In the genomic region with DNA sequence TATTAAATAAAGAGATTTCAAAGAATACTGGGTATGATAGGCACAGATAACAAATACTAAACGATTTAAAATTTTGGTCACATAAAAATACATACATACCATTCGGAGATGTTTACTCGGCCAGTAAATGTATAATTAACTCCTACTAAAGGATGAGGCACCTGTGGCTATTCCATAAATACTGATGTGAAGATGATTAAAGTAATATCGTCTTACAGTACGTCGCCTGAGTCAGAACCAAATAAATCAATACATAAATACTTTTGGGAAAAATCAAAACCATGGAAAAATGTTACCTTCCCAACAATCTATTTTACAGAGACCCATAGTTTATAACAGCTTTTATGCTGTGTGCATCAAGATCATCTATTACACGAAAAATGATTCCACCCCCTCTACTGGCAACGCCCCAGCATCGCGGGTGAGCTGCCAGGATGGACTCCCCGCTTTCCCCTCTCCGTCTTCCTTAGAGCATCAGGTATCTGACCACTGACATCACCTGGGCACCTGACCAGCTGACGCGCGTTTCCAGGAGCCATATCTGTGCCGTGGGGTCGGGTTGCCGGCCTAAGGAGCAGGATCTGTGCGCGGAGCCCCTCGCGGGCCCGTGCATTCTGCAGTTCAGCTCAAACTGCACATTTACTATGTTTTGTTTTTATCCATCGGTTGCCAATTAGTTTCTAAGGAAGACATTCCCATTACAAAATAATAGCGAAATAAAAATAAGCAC, we compare ENCODE assay signal across 8 cellular contexts. TPM values are rescaled to one million over a fixed set of nuclear protein-coding genes. Genes with fewer than 3 reads are reported as not detected.
DNase-seq lines count a peak whose midpoint lies in the region; ATAC-seq and TF ChIP-seq lines count a peak whose summit lies in the region.

No MANE protein-coding gene starts in this region.

- TF ChIP-seq CTCF in AG09319 (IDR thresholded peaks at IDR 0.05; ENCODE audit: low read depth, low read length): peak; percentile 37

- ATAC-seq in GM18909 (IDR thresholded peaks at IDR 0.05; ENCODE audit: poor library complexity, unreplicated experiment) (peak; percentile 71), HG03280 (IDR thresholded peaks at IDR 0.05; ENCODE audit: unreplicated experiment) (peak; percentile 57)

- DNase-seq in AG09319 (ENCODE audit: extremely low read depth, low read depth) (no peak), NCI-H345 (lab: John Stamatoyannopoulos, UW) (peak; percentile 90), cerebellum (ENCODE audit: low spot score) (peak; percentile 92), kidney tubule cell (ENCODE audit: low spot score) (peak; percentile 89)
- peak; percentile 50 for DNase-seq in activated CD4-positive, CD25-positive, alpha-beta regulatory T cell treated with anti-CD3 and anti-CD28 coated beads, Interleukin-2, amount 50 U/mL, for 72 hours
- peak; percentile 38 for DNase-seq in stimulated activated CD4-positive, alpha-beta T cell treated with anti-CD3 and anti-CD28 coated beads, Interleukin-2, amount 100 ng/mL, for 4 hours (ENCODE audit: low read depth)

RNA-seq across cellular contexts. Expression of a gene that starts 1.0 kb away (rescaled TPM):
- total RNA-seq in cerebellum: 72.3 TPM

RNA-seq across cellular contexts. Expression of a gene that starts 40.9 kb away (rescaled TPM):
- 22.9 TPM for total RNA-seq in cerebellum

RNA-seq across cellular contexts. Expression of a gene that starts 41.5 kb away (rescaled TPM):
- 21.7 TPM for total RNA-seq in cerebellum
